In the genomic region with DNA sequence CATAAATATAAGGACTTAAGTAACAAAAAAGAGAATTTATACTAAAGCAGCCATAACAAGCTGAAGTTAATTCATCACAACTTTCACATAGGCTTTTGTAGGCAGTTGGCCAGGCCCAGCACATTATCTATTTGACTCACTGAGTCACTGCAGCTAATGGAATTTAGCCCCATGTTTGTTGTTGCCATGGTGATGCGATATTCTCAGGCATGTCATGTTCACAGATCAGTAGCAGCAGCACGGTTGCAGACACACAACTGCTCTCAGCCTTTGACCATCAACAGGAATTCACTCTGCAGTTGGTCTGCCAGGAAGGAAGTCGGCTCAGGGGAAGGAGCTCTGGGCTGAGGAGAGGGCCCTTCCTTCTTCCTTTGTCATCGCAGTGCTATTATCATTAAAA, we compare ENCODE assay signal across 13 cellular contexts.
DNase-seq lines count a peak whose midpoint lies in the region; ATAC-seq, FAIRE-seq and TF ChIP-seq lines count a peak whose summit lies in the region.
"Had no signal": no experiment of that assay in that cellular context is flagged by ENCODE, and none has a peak within 500 bp of the region (broad histone marks: within the 10 kb centered on the region; RNA-seq: fewer than 3 reads in every experiment).

No MANE protein-coding gene starts in this region.

- no peaks in the 10 kb centered on the region for H3K36me3 ChIP-seq in GM23248 (ENCODE audit: low read depth)
- H3K36me3 ChIP-seq: pancreas, stomach had no signal

- no peaks in the 10 kb centered on the region for H3K36me3 Mint-ChIP-seq in nephron (ENCODE audit: low read depth)
- H3K36me3 Mint-ChIP-seq in activated naive CD4-positive, alpha-beta T cell treated with anti-CD3 and anti-CD28 coated beads, Interleukin-2, amount 50 U/mL, for 72 hours = no peaks in the 10 kb centered on the region
- H3K36me3 Mint-ChIP-seq in osteocyte (ENCODE audit: unreplicated experiment) = no peaks in the 10 kb centered on the region

- no peak for FAIRE-seq in RCC 7860 (lab: Jason Lieb, UNC)
- FAIRE-seq: pancreas had no signal

- H3K9me3 ChIP-seq in GM23248 (ENCODE audit: low read depth) = no peaks in the 10 kb centered on the region
- H3K9me3 ChIP-seq: pancreas, stomach had no signal

- no peaks in the 10 kb centered on the region for H3K4me1 ChIP-seq in GM23248 (ENCODE audit: insufficient read depth)
- H3K4me1 ChIP-seq: pancreas, stomach had no signal

- no peaks in the 10 kb centered on the region for H4K20me1 ChIP-seq in GM23248 (ENCODE audit: insufficient read depth)

- peak; percentile 4 for DNase-seq in GM23248
- DNase-seq in RCC 7860 (ENCODE audit: low spot score) = peak; percentile 86
- DNase-seq in fibroblast of mammary gland (ENCODE audit: low read depth) = peak; percentile 1
- no peak for DNase-seq in activated CD4-positive, alpha-beta T cell treated with anti-CD3 and anti-CD28 coated beads, Interleukin-2, amount 50 U/mL, for 48 hours
- DNase-seq in activated naive CD4-positive, alpha-beta T cell treated with anti-CD3 and anti-CD28 coated beads, Interleukin-2, amount 50 U/mL, for 72 hours (ENCODE audit: low spot score in 2 of 2) = no peak
- no peak for DNase-seq in osteocyte (ENCODE audit: extremely low spot score, unreplicated experiment)
- DNase-seq: activated CD4-positive, alpha-beta T cell treated with anti-CD3 and anti-CD28 coated beads for 1 hour; NCI-H82; pancreas; stomach had no signal

- no peaks in the 10 kb centered on the region for H3K27me3 ChIP-seq in GM23248 (replicated peaks; ENCODE audit: insufficient read depth)
- H3K27me3 ChIP-seq: pancreas, stomach had no signal

- H3K79me2 ChIP-seq in GM23248 (ENCODE audit: insufficient read depth) = no peaks in the 10 kb centered on the region

- H3K4me3 ChIP-seq in GM23248 = no peak overlapping the region
- H3K4me3 ChIP-seq in fibroblast of mammary gland (ENCODE audit: control insufficient read depth, low read depth, low read length) = no peak overlapping the region
- H3K4me3 ChIP-seq: pancreas, stomach had no signal

- H3K9me3 Mint-ChIP-seq in nephron (no peaks in the 10 kb centered on the region), osteocyte (ENCODE audit: unreplicated experiment) (no peaks in the 10 kb centered on the region)
- peaks cover 0 to 4% of the 10 kb centered on the region in 2 donors for H3K9me3 Mint-ChIP-seq in activated naive CD4-positive, alpha-beta T cell treated with anti-CD3 and anti-CD28 coated beads, Interleukin-2, amount 50 U/mL, for 72 hours

- H3K4me1 Mint-ChIP-seq in nephron (peaks cover 11% of the 10 kb centered on the region), osteocyte (ENCODE audit: unreplicated experiment) (no peaks in the 10 kb centered on the region)
- H3K4me1 Mint-ChIP-seq: activated T-helper 17 cell treated with anti-CD3 and anti-CD28 coated beads, Interleukin-2, amount 50 U/mL, for 72 hours had no signal

- no peak for TF ChIP-seq CTCF in fibroblast of mammary gland (conservative IDR thresholded peaks at IDR 0.05; ENCODE audit: control insufficient read depth, insufficient read depth, low read depth, low read length)
- TF ChIP-seq CTCF in nephron (IDR thresholded peaks at IDR 0.05; ENCODE audit: unreplicated experiment in 3 of 3) = no peak
- no peak for TF ChIP-seq CTCF in osteocyte (IDR thresholded peaks at IDR 0.05)

- H3K27me3 Mint-ChIP-seq in nephron (ENCODE audit: low read depth) = no peaks in the 10 kb centered on the region
- H3K27me3 Mint-ChIP-seq in osteocyte (ENCODE audit: unreplicated experiment) = no peaks in the 10 kb centered on the region
- H3K27me3 Mint-ChIP-seq: activated T-helper 17 cell treated with anti-CD3 and anti-CD28 coated beads, Interleukin-2, amount 50 U/mL, for 72 hours had no signal

- H3F3A ChIP-seq in GM23248 (ENCODE audit: insufficient read depth) = no peaks in the 10 kb centered on the region

- H2AFZ ChIP-seq in GM23248 = no peak overlapping the region

- 17 to 18% methylated on average over 4 of the region's 4 CpGs for WGBS in GM23248 (ENCODE audit: low coverage in 1 of 2, low lambda C conversion rate in 2 of 2, missing lambda C conversion rate in 2 of 2), 2 experiments

- H3K9me2 ChIP-seq in GM23248 (ENCODE audit: insufficient read depth) = no peaks in the 10 kb centered on the region

- H3K27ac Mint-ChIP-seq in nephron (peak overlapping the region; percentile 65 to 82 (median 79)), osteocyte (ENCODE audit: unreplicated experiment) (no peak overlapping the region)
- no peak overlapping the region for H3K27ac Mint-ChIP-seq in activated naive CD4-positive, alpha-beta T cell treated with anti-CD3 and anti-CD28 coated beads, Interleukin-2, amount 50 U/mL, for 72 hours
- H3K27ac Mint-ChIP-seq: activated T-helper 17 cell treated with anti-CD3 and anti-CD28 coated beads, Interleukin-2, amount 50 U/mL, for 72 hours had no signal

- H3K4me2 ChIP-seq in GM23248 (ENCODE audit: unreplicated experiment) = no peak overlapping the region

- ATAC-seq in HG03025 (IDR thresholded peaks at IDR 0.05; ENCODE audit: low FRiP score, unreplicated experiment) = no peak
- ATAC-seq in activated naive CD4-positive, alpha-beta T cell treated with anti-CD3 and anti-CD28 coated beads, Interleukin-2, amount 50 U/mL, for 72 hours = no peak
- ATAC-seq: activated T-helper 17 cell treated with anti-CD3 and anti-CD28 coated beads, Interleukin-2, amount 50 U/mL, for 72 hours had no signal

- H3K27ac ChIP-seq in GM23248 = no peak overlapping the region
- H3K27ac ChIP-seq: pancreas, stomach had no signal

- H3K4me3 Mint-ChIP-seq in nephron (no peak overlapping the region), osteocyte (ENCODE audit: unreplicated experiment) (no peak overlapping the region)
- H3K4me3 Mint-ChIP-seq: activated T-helper 17 cell treated with anti-CD3 and anti-CD28 coated beads, Interleukin-2, amount 50 U/mL, for 72 hours had no signal

- in situ Hi-C loops in GM23248 (cut with MboI) = no loop called here

- no peak overlapping the region for H3K9ac ChIP-seq in GM23248

Comparison
In these comparisons a context has a peak if more than half of its experiments do, and no peak if none do; other contexts are left out.
1. DNase-seq: peak in GM23248 (single experiment), RCC 7860 (single experiment) and fibroblast of mammary gland (single experiment); none in activated CD4-positive, alpha-beta T cell treated with anti-CD3 and anti-CD28 coated beads, Interleukin-2, amount 50 U/mL, for 48 hours (0 of 2), activated naive CD4-positive, alpha-beta T cell treated with anti-CD3 and anti-CD28 coated beads, Interleukin-2, amount 50 U/mL, for 72 hours (0 of 2) and osteocyte (single experiment).
2. H3K27ac Mint-ChIP-seq: peak in nephron (3 of 3); none in activated naive CD4-positive, alpha-beta T cell treated with anti-CD3 and anti-CD28 coated beads, Interleukin-2, amount 50 U/mL, for 72 hours (0 of 2) and osteocyte (single experiment).